In the genomic region with DNA sequence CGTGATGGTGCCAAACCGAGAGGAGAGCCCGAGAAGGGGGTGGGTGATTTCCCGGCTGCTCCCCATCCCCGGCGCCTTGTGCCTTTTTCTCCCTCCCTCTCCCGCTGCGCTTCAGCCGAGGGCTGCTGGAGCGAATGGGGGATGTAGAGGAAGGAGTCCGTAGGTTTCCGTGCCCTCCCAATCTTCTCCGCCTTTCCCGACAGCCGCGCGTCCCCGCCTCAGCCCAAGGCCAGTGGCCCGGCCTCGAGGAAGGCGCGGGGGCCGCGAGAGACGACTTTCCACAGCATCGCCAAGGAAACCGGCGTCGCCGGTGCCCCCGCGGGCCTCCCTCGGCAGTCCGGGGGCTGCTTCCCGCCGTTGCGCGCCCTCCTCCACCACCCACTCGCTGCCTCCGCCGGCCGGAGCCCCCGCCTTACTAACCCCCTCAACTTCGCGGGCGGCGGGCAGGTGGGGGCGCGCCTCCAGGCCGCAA, we compare ENCODE assay signal across 8 cellular contexts. TPM values are rescaled to one million over a fixed set of nuclear protein-coding genes. Genes with fewer than 3 reads are reported as not detected.
DNase-seq lines count a peak whose midpoint lies in the region; ATAC-seq, FAIRE-seq and TF ChIP-seq lines count a peak whose summit lies in the region.

No MANE protein-coding gene starts in this region.

- peaks cover 2 to 48% (median 44%) of the 10 kb centered on the region in 9 donors for H3K4me1 ChIP-seq in heart right ventricle
- peaks cover 7 to 50% of the 10 kb centered on the region in 2 experiments; a peak in 3 of 5 replicates for H3K4me1 ChIP-seq in K562 (replicated peaks in 1 of 2; ENCODE audit: control insufficient read depth in 2 of 2, insufficient read depth in 2 of 2, low read length in 2 of 2)
- H3K4me1 ChIP-seq in mesodermal cell (ENCODE audit: control insufficient read depth, insufficient read depth, low read length, poor library complexity, severe bottlenecking), result peaks cover 14% of the 10 kb centered on the region
- H3K4me1 ChIP-seq in upper lobe of right lung, result peaks cover 28% of the 10 kb centered on the region

- peaks cover 0 to 7% (median 0%) of the 10 kb centered on the region in 9 donors for H3K36me3 ChIP-seq in heart right ventricle
- no peaks in the 10 kb centered on the region for H3K36me3 ChIP-seq in K562 (ENCODE audit: control insufficient read depth, insufficient read depth, low read length)
- H3K36me3 ChIP-seq in mesodermal cell (ENCODE audit: control insufficient read depth, insufficient read depth, low read length), result peaks cover 4% of the 10 kb centered on the region
- H3K36me3 ChIP-seq in upper lobe of right lung, result no peaks in the 10 kb centered on the region

- no peak for TF ChIP-seq POLR2A in K562 (conservative IDR thresholded peaks at IDR 0.05)

- no peak overlapping the region for H3K9ac ChIP-seq in K562 (ENCODE audit: insufficient read depth in 1 of 2, low read depth in 2 of 2, low read length in 2 of 2)

- no peak for TF ChIP-seq RAD21 in K562 (CRISPR knock-in tag; conservative IDR thresholded peaks at IDR 0.05 in 1 of 2, IDR thresholded peaks at IDR 0.05 in 1 of 2)

- no peaks in the 10 kb centered on the region for H3K79me2 ChIP-seq in K562 (ENCODE audit: control insufficient read depth, insufficient read depth, low read length)

- ATAC-seq in heart right ventricle (no peak), K562 (no peak), upper lobe of right lung (no peak), GM19467 (IDR thresholded peaks at IDR 0.05; ENCODE audit: unreplicated experiment) (no peak)

- H3K27me3 ChIP-seq in heart right ventricle (peaks cover 0 to 51% (median 33%) of the 10 kb centered on the region in 7 donors), K562 (ENCODE audit: control insufficient read depth in 2 of 2, insufficient read depth in 2 of 2, low read length in 2 of 2) (peaks cover 18 to 53% of the 10 kb centered on the region in 2 experiments; a peak in 4 of 5 replicates), upper lobe of right lung (peaks cover 17% of the 10 kb centered on the region)

- intact Hi-C loops in heart right ventricle (cut with DNase I) (loop anchor here in 9 of 10 donors (5.0 to 10.0 kb wide), 12 partner anchors 53 to 380 kb away; no protein-coding TSS in a partner anchor), cardiac septum (cut with DNase I) (loop anchor here (5.0 kb wide), 6 partner anchors 53 to 378 kb away; no protein-coding TSS in a partner anchor), K562 (cut with micrococcal nuclease) (loop anchor here (5.0 kb wide), 3 partner anchors 203 to 378 kb away; no protein-coding TSS in a partner anchor), upper lobe of right lung (cut with DNase I) (loop anchor here (10.0 kb wide), 1 partner anchor 370 kb away; no protein-coding TSS in a partner anchor)

- H3K4me2 ChIP-seq in K562 (ENCODE audit: insufficient read depth, low read length), result no peak overlapping the region

- CTCF ChIA-PET in K562 (lab: Yijun Ruan, JAX; ENCODE audit: low intra/inter-chr PET ratio), result no interaction called here

- H4K20me1 ChIP-seq in K562 (replicated peaks; ENCODE audit: control insufficient read depth, insufficient read depth, low read length), result no peaks in the 10 kb centered on the region

- no peaks in the 10 kb centered on the region for H3K9me1 ChIP-seq in K562 (ENCODE audit: control insufficient read depth, insufficient read depth, low read length)

- TF ChIP-seq CTCF in heart right ventricle (IDR thresholded peaks at IDR 0.05) (no peak), K562 (IDR thresholded peaks at IDR 0.05 in 2 of 3, conservative IDR thresholded peaks at IDR 0.05 in 1 of 3; ENCODE audit: insufficient read depth in 2 of 3, low read depth in 1 of 3, low read length in 3 of 3) (no peak), upper lobe of right lung (IDR thresholded peaks at IDR 0.05) (no peak)

- no peak for FAIRE-seq in K562 (lab: Jason Lieb, UNC)

- no peaks in the 10 kb centered on the region for H3K9me3 ChIP-seq in heart right ventricle
- H3K9me3 ChIP-seq in K562 (replicated peaks; ENCODE audit: control insufficient read depth, insufficient read depth, low read depth, low read length), result no peaks in the 10 kb centered on the region
- H3K9me3 ChIP-seq in mesodermal cell (ENCODE audit: control insufficient read depth, low read length), result no peaks in the 10 kb centered on the region
- no peaks in the 10 kb centered on the region for H3K9me3 ChIP-seq in upper lobe of right lung

- DNase-seq in heart right ventricle, result peak in 1 of 2 donors; percentile 17
- no peak for DNase-seq in cardiac septum (ENCODE audit: low spot score)
- DNase-seq in K562 (ENCODE audit: extremely low read depth in 1 of 4, low spot score in 3 of 4), result no peak
- DNase-seq in upper lobe of right lung, result peak; percentile 67
- no peak for DNase-seq in NCI-H2227 (lab: John Stamatoyannopoulos, UW; ENCODE audit: unreplicated experiment)
- no peak for DNase-seq in NCI-H1092 treated with DMSO at 0.1 percent for 48 hours (lab: John Stamatoyannopoulos, UW)

- BruUV-seq in K562 (replicated peaks; lab: Mats Ljungman, UMichigan), result no TSS peak

- in situ Hi-C loops in K562 (cut with MboI), result no loop called here

- POLR2A ChIA-PET in K562 (lab: Yijun Ruan, JAX), result interaction anchor here (0.9 kb wide), 1 partner anchor 14 kb away, joined by 3 read pairs; no protein-coding TSS in a partner anchor

- peak overlapping the region in 6 of 10 donors; percentile 50 to 93 (median 84) for H3K27ac ChIP-seq in heart right ventricle
- H3K27ac ChIP-seq in K562 (ENCODE audit: extremely low read depth, low read depth, low read length), result no peak overlapping the region
- no peak overlapping the region for H3K27ac ChIP-seq in mesodermal cell (ENCODE audit: low read depth, low read length, severe bottlenecking)
- H3K27ac ChIP-seq in upper lobe of right lung, result peak overlapping the region; percentile 86

- H2AFZ ChIP-seq in K562 (ENCODE audit: low read depth, low read length), result no peak overlapping the region

- H3K4me3 ChIP-seq in heart right ventricle (peak overlapping the region; percentile 54 to 94 (median 74)), K562 (no peak overlapping the region), mesodermal cell (ENCODE audit: extremely low read depth, insufficient read depth, low read length, poor library complexity, severe bottlenecking) (peak overlapping the region; percentile 66), upper lobe of right lung (peak overlapping the region; percentile 88)

- 1 to 2% methylated on average over 30 to 50 of the region's 50 CpGs for WGBS in heart right ventricle, 2 donors
- 22% methylated on average over 31 of the region's 50 CpGs for WGBS in K562 (ENCODE audit: insufficient coverage, low coverage, missing lambda C conversion rate)
- 1% methylated on average over 35 to 36 of the region's 50 CpGs for WGBS in mesodermal cell (ENCODE audit: insufficient coverage in 2 of 2), 2 experiments

- no peak for TF ChIP-seq EP300 in K562 (IDR thresholded peaks at IDR 0.05; ENCODE audit: low read length)

RNA-seq across cellular contexts. Expression of a gene that starts 1.2 kb away (rescaled TPM):
- total RNA-seq in heart right ventricle, result 10 to 100 TPM in 1 of 10 donors, 1 to 10 TPM in 7, under 1 TPM in 2; 0.49 to 19.3 (median 3.6) TPM
- 1 to 10 TPM in 1 of 2 donors, under 1 TPM in 1; 0.99 to 2.2 TPM for polyA plus RNA-seq in heart right ventricle
- total RNA-seq in cardiac septum, result 4.8 TPM
- 0.30 and 0.81 TPM in 2 replicates for total RNA-seq in K562 (2011; cell fraction: chromatin; rRNA removed; ENCODE audit: low replicate concordance)
- total RNA-seq in K562 (2011; cell fraction: nucleolus; rRNA removed), result 0.79 and 0.83 TPM in 2 replicates
- total RNA-seq in K562 (2011; cell fraction: nucleoplasm; rRNA removed), result 0.51 and 0.69 TPM in 2 replicates
- total RNA-seq in K562 (2014; rRNA removed), result 0.24 TPM in 1 of 2 replicates, not detected in the other
- total RNA-seq in K562 (2014; rRNA removed; fragmentation: Illumina TruSeq; extraction: Trizol), result 0.11 and 0.19 TPM in 2 replicates
- not detected in 2 replicates for total RNA-seq in K562 (2015; rRNA removed; fragmentation: Illumina TruSeq; extraction: Trizol)
- 0.18 and 0.83 TPM in 2 replicates for total RNA-seq in K562 (2021)
- polyA plus RNA-seq in K562 (2011; rRNA removed), result 0.08 and 0.09 TPM in 2 replicates
- 0.06 and 0.31 TPM in 2 replicates for polyA plus RNA-seq in K562 (2011; cell fraction: cytosol; rRNA removed)
- 0.37 and 1.4 TPM in 2 replicates for polyA plus RNA-seq in K562 (2011; cell fraction: nucleus; rRNA removed)
- polyA plus RNA-seq in K562 (2012), result 0.25 and 0.47 TPM in 2 replicates
- 0.11 and 0.12 TPM in 2 replicates for polyA plus RNA-seq in K562 (2014; fragmentation: Illumina TruSeq; extraction: Trizol)
- polyA plus RNA-seq in K562 (2014; fragmentation: Nextera tagmentation; extraction: Ambion mirVana), result not detected
- 0.03 and 0.15 TPM in 2 replicates for polyA plus RNA-seq in K562 (2014; rRNA removed)
- 0.09 and 0.70 TPM in 2 replicates for polyA minus RNA-seq in K562 (2011; rRNA and poly(A)+ RNA removed)
- not detected in 2 replicates for polyA minus RNA-seq in K562 (2011; cell fraction: cytosol; rRNA and poly(A)+ RNA removed)
- polyA minus RNA-seq in K562 (2011; cell fraction: nucleus; rRNA and poly(A)+ RNA removed), result 0.33 and 0.81 TPM in 2 replicates
- 0.66 TPM for polyA plus RNA-seq in mesodermal cell (2013, experiment 1 of 2)
- polyA plus RNA-seq in mesodermal cell (2013, experiment 2 of 2), result 1.8 TPM
- total RNA-seq in upper lobe of right lung, result 41.4 TPM

RNA-seq across cellular contexts. Expression of a gene that starts 10.4 kb away (rescaled TPM):
- total RNA-seq in heart right ventricle (10 to 100 TPM; 14.9 to 21.0 (median 17.5) TPM), cardiac septum (19.5 TPM), K562 (2014; rRNA removed) (19.5 and 23.8 TPM in 2 replicates), K562 (2014; rRNA removed; fragmentation: Illumina TruSeq; extraction: Trizol) (13.1 and 14.7 TPM in 2 replicates), K562 (2015; rRNA removed; fragmentation: Illumina TruSeq; extraction: Trizol) (18.1 and 19.5 TPM in 2 replicates), K562 (2021) (20.0 and 20.6 TPM in 2 replicates), upper lobe of right lung (16.5 TPM)
- polyA plus RNA-seq in heart right ventricle (10 to 100 TPM in 1 of 2 donors, 1 to 10 TPM in 1; 5.1 to 14.6 TPM), K562 (2011; rRNA removed) (14.4 and 16.8 TPM in 2 replicates), K562 (2014; fragmentation: Illumina TruSeq; extraction: Trizol) (14.1 and 16.1 TPM in 2 replicates), K562 (2014; fragmentation: Nextera tagmentation; extraction: Ambion mirVana) (1 to 10 TPM; 3.0 to 3.8 TPM), K562 (2014; rRNA removed) (15.3 and 15.6 TPM in 2 replicates)
- 7.7 and 9.9 TPM in 2 replicates for total RNA-seq in K562 (2011; cell fraction: chromatin; rRNA removed; ENCODE audit: low replicate concordance)
- 12.4 and 12.8 TPM in 2 replicates for total RNA-seq in K562 (2011; cell fraction: nucleolus; rRNA removed)
- 13.9 and 17.6 TPM in 2 replicates for total RNA-seq in K562 (2011; cell fraction: nucleoplasm; rRNA removed)
- 9.7 and 16.6 TPM in 2 replicates for polyA plus RNA-seq in K562 (2011; cell fraction: cytosol; rRNA removed)
- 7.9 and 8.7 TPM in 2 replicates for polyA plus RNA-seq in K562 (2011; cell fraction: nucleus; rRNA removed)
- polyA plus RNA-seq in K562 (2012), result 12.4 and 15.8 TPM in 2 replicates
- 18.8 and 20.3 TPM in 2 replicates for polyA minus RNA-seq in K562 (2011; rRNA and poly(A)+ RNA removed)
- polyA minus RNA-seq in K562 (2011; cell fraction: cytosol; rRNA and poly(A)+ RNA removed), result 13.3 and 13.8 TPM in 2 replicates
- polyA minus RNA-seq in K562 (2011; cell fraction: nucleus; rRNA and poly(A)+ RNA removed), result 12.3 and 17.2 TPM in 2 replicates
- polyA plus RNA-seq in mesodermal cell (2013, experiment 1 of 2), result 18.8 TPM
- polyA plus RNA-seq in mesodermal cell (2013, experiment 2 of 2), result 20.3 TPM

Comparison
In these comparisons a context has a peak if more than half of its experiments do, and no peak if none do; other contexts are left out.
1. H3K27ac ChIP-seq: peak in heart right ventricle (6 of 10) and upper lobe of right lung (single experiment); none in K562 (single experiment) and mesodermal cell (single experiment).